Comparison of ENCODE assay signal across 8 cellular contexts in the genomic region with DNA sequence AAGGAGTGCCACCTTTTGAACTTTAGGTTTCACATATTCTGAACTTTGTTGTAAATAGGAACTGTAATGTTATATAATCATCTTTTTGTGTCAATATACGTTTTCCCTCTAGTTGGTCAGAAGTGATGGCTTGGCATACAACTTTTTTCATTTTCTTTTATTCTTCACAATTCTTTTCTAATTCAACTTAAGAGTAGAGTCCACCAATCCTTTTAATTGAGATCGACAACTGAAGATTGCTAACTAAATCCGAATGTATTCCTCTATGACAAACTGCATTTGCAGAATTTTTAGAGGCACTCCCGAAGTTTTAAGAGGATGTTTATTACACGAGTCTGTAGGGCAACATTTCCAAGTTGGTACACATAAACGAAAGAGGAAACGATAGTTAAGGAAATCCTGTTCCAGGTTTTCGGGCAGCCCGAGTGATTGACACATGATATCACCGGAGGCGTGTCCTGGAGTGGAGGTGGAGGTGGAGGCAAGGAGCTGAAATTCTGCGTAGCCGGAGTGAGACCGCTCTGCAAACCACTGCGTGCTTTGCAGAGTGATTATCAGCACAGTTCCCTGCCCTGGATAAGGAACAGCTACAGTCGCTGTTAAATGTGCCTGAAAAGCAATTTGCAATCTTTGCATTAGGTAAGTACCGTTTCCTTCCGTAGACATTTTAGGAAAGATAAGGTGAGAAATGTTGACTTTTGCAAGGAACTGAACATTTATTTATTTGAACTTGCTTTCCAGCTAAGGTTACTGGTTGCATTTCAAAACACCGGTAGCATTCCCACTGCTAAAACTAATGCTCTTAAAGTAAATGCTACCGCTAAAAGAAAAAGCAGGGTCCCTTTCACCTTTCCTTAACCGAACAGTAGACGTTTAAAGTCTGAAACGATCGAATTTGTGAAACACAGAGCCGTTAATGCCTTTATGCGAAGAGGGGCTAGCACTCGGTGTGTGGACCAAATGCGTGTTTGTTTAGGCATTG. TPM values are rescaled to one million over a fixed set of nuclear protein-coding genes. Genes with fewer than 3 reads are reported as not detected.
DNase-seq lines count a peak whose midpoint lies in the region; ATAC-seq and TF ChIP-seq lines count a peak whose summit lies in the region.

A gene with protein sequence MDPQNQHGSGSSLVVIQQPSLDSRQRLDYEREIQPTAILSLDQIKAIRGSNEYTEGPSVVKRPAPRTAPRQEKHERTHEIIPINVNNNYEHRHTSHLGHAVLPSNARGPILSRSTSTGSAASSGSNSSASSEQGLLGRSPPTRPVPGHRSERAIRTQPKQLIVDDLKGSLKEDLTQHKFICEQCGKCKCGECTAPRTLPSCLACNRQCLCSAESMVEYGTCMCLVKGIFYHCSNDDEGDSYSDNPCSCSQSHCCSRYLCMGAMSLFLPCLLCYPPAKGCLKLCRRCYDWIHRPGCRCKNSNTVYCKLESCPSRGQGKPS (plus strand): TSS at position 502 of the 982 bp plus-strand sequence. CDS start 4,797 bp downstream, outside the sequence.

- no peaks in the 10 kb centered on the region for H3K36me3 Mint-ChIP-seq in CD4-positive, CD25-positive, alpha-beta regulatory T cell

- ATAC-seq in CD4-positive, CD25-positive, alpha-beta regulatory T cell (ENCODE audit: low read depth in 2 of 2) = peak; percentile 67 to 68
- peak; percentile 28 for ATAC-seq in GM19468 (IDR thresholded peaks at IDR 0.05; ENCODE audit: extremely low read depth, unreplicated experiment)
- ATAC-seq in lung (ENCODE audit: insufficient read depth, low FRiP score) = peak; percentile 60

- TF ChIP-seq CTCF in lung (IDR thresholded peaks at IDR 0.05; ENCODE audit: control extremely low read depth, extremely low read depth) = no peak

- H3K4me3 Mint-ChIP-seq in CD4-positive, CD25-positive, alpha-beta regulatory T cell = peak within 1 kb of the TSS; percentile 67 to 91 (median 87)

- H3K9me3 ChIP-seq in CD4-positive, CD25-positive, alpha-beta regulatory T cell (ENCODE audit: control insufficient read depth in 2 of 2, low read length in 2 of 2) = no peaks in the 10 kb centered on the region
- H3K9me3 ChIP-seq in effector memory CD4-positive, alpha-beta T cell (ENCODE audit: control insufficient read depth, low read length) = no peaks in the 10 kb centered on the region
- no peaks in the 10 kb centered on the region for H3K9me3 ChIP-seq in lung (ENCODE audit: control insufficient read depth in 2 of 2, insufficient read depth in 1 of 2, low read length in 1 of 2)

- no peaks in the 10 kb centered on the region for H3K36me3 ChIP-seq in CD4-positive, CD25-positive, alpha-beta regulatory T cell (ENCODE audit: control insufficient read depth, insufficient read depth, low read length)
- no peaks in the 10 kb centered on the region for H3K36me3 ChIP-seq in effector memory CD4-positive, alpha-beta T cell (ENCODE audit: control insufficient read depth, insufficient read depth, low read length)
- peaks cover 0 to 2% of the 10 kb centered on the region in 2 donors for H3K36me3 ChIP-seq in lung (ENCODE audit: control insufficient read depth in 2 of 2, insufficient read depth in 2 of 2, low read length in 2 of 2)

- H3K4me1 Mint-ChIP-seq in CD4-positive, CD25-positive, alpha-beta regulatory T cell = peaks cover 6 to 34% (median 22%) of the 10 kb centered on the region in 4 donors

- WGBS in lung, 2 donors = 1% methylated on average over 28 of the region's 28 CpGs

- H3K27me3 Mint-ChIP-seq in CD4-positive, CD25-positive, alpha-beta regulatory T cell = peaks cover 52% of the 10 kb centered on the region

- H3K9me3 Mint-ChIP-seq in CD4-positive, CD25-positive, alpha-beta regulatory T cell = peaks cover 0 to 2% (median 0%) of the 10 kb centered on the region in 7 donors

- peak within 1 kb of the TSS; percentile 91 for H3K4me3 ChIP-seq in CD4-positive, CD25-positive, alpha-beta regulatory T cell (ENCODE audit: low read depth, low read length)
- peak within 1 kb of the TSS; percentile 57 for H3K4me3 ChIP-seq in effector memory CD4-positive, alpha-beta T cell (ENCODE audit: insufficient read depth, low read depth, low read length, poor library complexity, severe bottlenecking)
- peak within 1 kb of the TSS; percentile 96 for H3K4me3 ChIP-seq in lung

- peak within 1 kb of the TSS in 2 of 3 donors; percentile 88 for H3K27ac Mint-ChIP-seq in CD4-positive, CD25-positive, alpha-beta regulatory T cell

- H3K4me1 ChIP-seq in CD4-positive, CD25-positive, alpha-beta regulatory T cell (ENCODE audit: control insufficient read depth, insufficient read depth, low read length, poor library complexity, severe bottlenecking) = peaks cover 31% of the 10 kb centered on the region
- H3K4me1 ChIP-seq in effector memory CD4-positive, alpha-beta T cell (ENCODE audit: control insufficient read depth, insufficient read depth, low read length, poor library complexity, severe bottlenecking) = peaks cover 23% of the 10 kb centered on the region
- H3K4me1 ChIP-seq in lung (ENCODE audit: control insufficient read depth in 2 of 2, insufficient read depth in 2 of 2, low read length in 2 of 2) = peaks cover 0 to 2% of the 10 kb centered on the region in 2 donors

- H3K27ac ChIP-seq in CD4-positive, CD25-positive, alpha-beta regulatory T cell (ENCODE audit: insufficient read depth, low read length, poor library complexity, severe bottlenecking) = peak within 1 kb of the TSS; percentile 47
- H3K27ac ChIP-seq in effector memory CD4-positive, alpha-beta T cell (ENCODE audit: insufficient read depth, low read length, poor library complexity, severe bottlenecking) = peak within 1 kb of the TSS; percentile 20
- H3K27ac ChIP-seq in lung (ENCODE audit: low read depth in 1 of 2, low read length in 1 of 2) = peak within 1 kb of the TSS; percentile 91 to 97

- DNase-seq in CD4-positive, CD25-positive, alpha-beta regulatory T cell = peak; percentile 41 to 84 (median 69)
- DNase-seq in HPDE6-E6E7 (ENCODE audit: extremely low spot score) (peak; percentile 84), NK-92 (lab: John Stamatoyannopoulos, UW; ENCODE audit: unreplicated experiment) (peak; percentile 6), lung (ENCODE audit: low spot score) (peak; percentile 92)
- peak; percentile 86 for DNase-seq in activated CD8-positive, alpha-beta memory T cell treated with anti-CD3 and anti-CD28 coated beads for 24 hours
- peak; percentile 40 to 55 (median 52) for DNase-seq in effector memory CD4-positive, alpha-beta T cell
- peak; percentile 55 to 80 (median 59) for DNase-seq in stimulated activated CD4-positive, alpha-beta T cell treated with anti-CD3 and anti-CD28 coated beads, TNF-alpha, amount 100 ng/mL, for 24 hours (ENCODE audit: low read depth in 3 of 3)

- H3K27me3 ChIP-seq in CD4-positive, CD25-positive, alpha-beta regulatory T cell (ENCODE audit: control insufficient read depth, insufficient read depth, low read length) = peaks cover 27% of the 10 kb centered on the region
- no peaks in the 10 kb centered on the region for H3K27me3 ChIP-seq in effector memory CD4-positive, alpha-beta T cell (replicated peaks; ENCODE audit: control insufficient read depth, insufficient read depth, low read length, poor library complexity, severe bottlenecking)
- H3K27me3 ChIP-seq in lung (ENCODE audit: control insufficient read depth, insufficient read depth) = no peaks in the 10 kb centered on the region

RNA-seq across cellular contexts. Expression of the gene that starts here (rescaled TPM):
- total RNA-seq in CD4-positive, CD25-positive, alpha-beta regulatory T cell = 6.4 TPM
- polyA plus RNA-seq in CD4-positive, CD25-positive, alpha-beta regulatory T cell = 1 to 10 TPM; 2.0 to 5.1 (median 3.8) TPM
- total RNA-seq in lung = 100 to 1,000 TPM; 107 to 139 TPM
- 10 to 100 TPM; 35.3 to 39.8 TPM for polyA plus RNA-seq in lung

Comparison
In these comparisons a context has a peak if more than half of its experiments do, and no peak if none do; other contexts are left out.
1. Peak in every context shown above with its lines: DNase-seq, ATAC-seq, H3K4me3 ChIP-seq and H3K27ac ChIP-seq.
2. RNA of the gene that starts here (total RNA-seq): 107 to 139 TPM in lung; 6.4 TPM in CD4-positive, CD25-positive, alpha-beta regulatory T cell (single experiment); every median in the first group is over 10 times any median in the second.
3. RNA of the gene that starts here (polyA plus RNA-seq): 35.3 to 39.8 TPM in lung; 2.0 to 5.1 TPM in CD4-positive, CD25-positive, alpha-beta regulatory T cell; every median in the first group is over 4 times any median in the second.
4. DNase-seq: peak in every context shown above with its lines; median percentile 92 in lung; 86 in activated CD8-positive, alpha-beta memory T cell treated with anti-CD3 and anti-CD28 coated beads for 24 hours; 84 in HPDE6-E6E7; 69 in CD4-positive, CD25-positive, alpha-beta regulatory T cell; 59 in stimulated activated CD4-positive, alpha-beta T cell treated with anti-CD3 and anti-CD28 coated beads, TNF-alpha, amount 100 ng/mL, for 24 hours; 52 in effector memory CD4-positive, alpha-beta T cell; 6 in NK-92.
5. H3K27ac ChIP-seq: peak in every context shown above with its lines; median percentile 94 in lung; 47 in CD4-positive, CD25-positive, alpha-beta regulatory T cell; 20 in effector memory CD4-positive, alpha-beta T cell.